8 cellular contexts compared by ENCODE assay signal in genomic region chr17:7253082-7253481, GRCh38. TPM values are rescaled to one million over a fixed set of nuclear protein-coding genes. Genes with fewer than 3 reads are reported as not detected.
DNase-seq lines count a peak whose midpoint lies in the region; ATAC-seq and TF ChIP-seq lines count a peak whose summit lies in the region.

No MANE protein-coding gene starts in this region.

- WGBS in suprapubic skin, result 77% methylated on average over 5 of the region's 5 CpGs

- H3K36me3 ChIP-seq in iPS-20b (ENCODE audit: insufficient read depth, low read depth, low read length) (peaks cover 41% of the 10 kb centered on the region), suprapubic skin (peaks cover 38% of the 10 kb centered on the region)

- H3K27ac Mint-ChIP-seq in activated CD4-positive, alpha-beta T cell treated with anti-CD3 and anti-CD28 coated beads for 36 hours, result peak overlapping the region; percentile 99
- peak overlapping the region; percentile 99 for H3K27ac Mint-ChIP-seq in activated naive CD8-positive, alpha-beta T cell

- no peak for DNase-seq in activated CD4-positive, alpha-beta T cell treated with anti-CD3 and anti-CD28 coated beads for 36 hours
- no peak for DNase-seq in activated CD4-positive, alpha-beta T cell treated with anti-CD3 and anti-CD28 coated beads for 48 hours
- DNase-seq in suprapubic skin (ENCODE audit: low spot score in 2 of 2) (no peak), SIG-M5 (lab: John Stamatoyannopoulos, UW) (no peak), glomerular visceral epithelial cell (ENCODE audit: extremely low spot score) (no peak), ureter (ENCODE audit: low spot score) (no peak)

- no peaks in the 10 kb centered on the region for H3K9me3 Mint-ChIP-seq in activated CD4-positive, alpha-beta T cell treated with anti-CD3 and anti-CD28 coated beads for 36 hours (ENCODE audit: low read depth)
- no peaks in the 10 kb centered on the region for H3K9me3 Mint-ChIP-seq in activated naive CD8-positive, alpha-beta T cell (ENCODE audit: low read depth)

- CTCF ChIA-PET in activated CD4-positive, alpha-beta T cell treated with anti-CD3 and anti-CD28 coated beads for 36 hours (lab: Charles Lee), result no interaction called here

- H3K4me1 ChIP-seq in iPS-20b (ENCODE audit: insufficient read depth, low read length), result peaks cover 7% of the 10 kb centered on the region
- H3K4me1 ChIP-seq in suprapubic skin, result peaks cover 37% of the 10 kb centered on the region

- peak overlapping the region; percentile 94; the same call in 1 of the 2 replicates for H3K9ac ChIP-seq in iPS-20b (ENCODE audit: low read depth, low read length)

- H3K27me3 ChIP-seq in iPS-20b (ENCODE audit: insufficient read depth, low read length) (no peaks in the 10 kb centered on the region), suprapubic skin (no peaks in the 10 kb centered on the region)

- intact Hi-C loops in activated CD4-positive, alpha-beta T cell treated with anti-CD3 and anti-CD28 coated beads for 36 hours (cut with DNase I, micrococcal nuclease), result loop anchor here (2.0 to 5.0 kb wide), 7 partner anchors 38 to 679 kb away; partner anchors contain the start of genes CNTROB (in 1 of the 2), EIF5A (in 1 of the 2), PLSCR3 (in 1 of the 2) and POLR2A (in 1 of the 2)

- TF ChIP-seq EP300 in suprapubic skin (IDR thresholded peaks at IDR 0.05), result no peak

- H3K4me3 ChIP-seq in iPS-20b (ENCODE audit: low read length) (peak overlapping the region; percentile 92), suprapubic skin (peak overlapping the region; percentile 88)

- ATAC-seq in activated CD4-positive, alpha-beta T cell treated with anti-CD3 and anti-CD28 coated beads for 36 hours, result no peak

- peaks cover 37% of the 10 kb centered on the region for H3K36me3 Mint-ChIP-seq in activated CD4-positive, alpha-beta T cell treated with anti-CD3 and anti-CD28 coated beads for 36 hours (ENCODE audit: low read depth)
- peaks cover 9% of the 10 kb centered on the region for H3K36me3 Mint-ChIP-seq in activated naive CD8-positive, alpha-beta T cell

- peak overlapping the region; percentile 93 for H3K4me3 Mint-ChIP-seq in activated CD4-positive, alpha-beta T cell treated with anti-CD3 and anti-CD28 coated beads for 36 hours
- H3K4me3 Mint-ChIP-seq in activated naive CD8-positive, alpha-beta T cell, result peak overlapping the region; percentile 99

- H3K27ac ChIP-seq in iPS-20b (ENCODE audit: low read length) (no peak overlapping the region), suprapubic skin (peak overlapping the region; percentile 100)

- POLR2A ChIA-PET in activated CD4-positive, alpha-beta T cell treated with anti-CD3 and anti-CD28 coated beads for 36 hours (lab: Charles Lee), result no interaction called here

- no peaks in the 10 kb centered on the region for H3K27me3 Mint-ChIP-seq in activated CD4-positive, alpha-beta T cell treated with anti-CD3 and anti-CD28 coated beads for 36 hours
- H3K27me3 Mint-ChIP-seq in activated naive CD8-positive, alpha-beta T cell, result no peaks in the 10 kb centered on the region

- H3K9me3 ChIP-seq in iPS-20b (ENCODE audit: insufficient read depth, low read depth, low read length) (no peaks in the 10 kb centered on the region), suprapubic skin (no peaks in the 10 kb centered on the region)

- TF ChIP-seq CTCF in suprapubic skin (IDR thresholded peaks at IDR 0.05), result no peak

- no peak for TF ChIP-seq POLR2A in suprapubic skin (IDR thresholded peaks at IDR 0.05)

- H3K4me1 Mint-ChIP-seq in activated CD4-positive, alpha-beta T cell treated with anti-CD3 and anti-CD28 coated beads for 36 hours, result peaks cover 38% of the 10 kb centered on the region
- peaks cover 36% of the 10 kb centered on the region for H3K4me1 Mint-ChIP-seq in activated naive CD8-positive, alpha-beta T cell (ENCODE audit: low read depth)

RNA-seq across cellular contexts. Expression of gene ELP5, which starts 1.1 kb away (rescaled TPM):
- total RNA-seq in activated CD4-positive, alpha-beta T cell treated with anti-CD3 and anti-CD28 coated beads for 36 hours, result 10 to 100 TPM; 58.1 to 62.3 TPM
- 10 to 100 TPM; 13.6 to 29.7 (median 20.3) TPM for total RNA-seq in suprapubic skin
- 46.3 TPM for total RNA-seq in ureter

RNA-seq across cellular contexts. Expression of gene CTDNEP1, which starts 1.5 kb away (rescaled TPM):
- 100 to 1,000 TPM; 158 to 203 TPM for total RNA-seq in activated CD4-positive, alpha-beta T cell treated with anti-CD3 and anti-CD28 coated beads for 36 hours
- 10 to 100 TPM; 54.7 to 80.6 (median 72.1) TPM for total RNA-seq in suprapubic skin
- 116 TPM for total RNA-seq in ureter

RNA-seq across cellular contexts. Expression of gene CLDN7, which starts 9.2 kb away (rescaled TPM):
- under 1 TPM; 0.53 to 0.72 TPM for total RNA-seq in activated CD4-positive, alpha-beta T cell treated with anti-CD3 and anti-CD28 coated beads for 36 hours
- total RNA-seq in suprapubic skin, result 10 to 100 TPM in 2 of 4 donors, 1 to 10 TPM in 2; 7.7 to 14.5 (median 11.0) TPM
- 157 TPM for total RNA-seq in ureter

RNA-seq across cellular contexts. Expression of gene GABARAP, which starts 10.8 kb away (rescaled TPM):
- total RNA-seq in activated CD4-positive, alpha-beta T cell treated with anti-CD3 and anti-CD28 coated beads for 36 hours, result 100 to 1,000 TPM; 123 to 162 TPM
- total RNA-seq in suprapubic skin (100 to 1,000 TPM; 446 to 840 (median 533) TPM), ureter (453 TPM)

RNA-seq across cellular contexts. Expression of gene PHF23, which starts 13.8 kb away (rescaled TPM):
- 10 to 100 TPM; 23.6 to 35.2 TPM for total RNA-seq in activated CD4-positive, alpha-beta T cell treated with anti-CD3 and anti-CD28 coated beads for 36 hours
- total RNA-seq in suprapubic skin (10 to 100 TPM; 19.0 to 35.0 (median 29.1) TPM), ureter (37.6 TPM)

Comparison
In these comparisons a context has a peak if more than half of its experiments do, and no peak if none do; other contexts are left out.
1. RNA of gene CLDN7, which starts 9.2 kb away (total RNA-seq): 157 TPM in ureter (single experiment); 7.7 to 14.5 TPM in suprapubic skin and 0.53 to 0.72 TPM in activated CD4-positive, alpha-beta T cell treated with anti-CD3 and anti-CD28 coated beads for 36 hours; every median in the first group is over 10 times any median in the second.